1 cellular context compared by ENCODE assay signal in the genomic region with DNA sequence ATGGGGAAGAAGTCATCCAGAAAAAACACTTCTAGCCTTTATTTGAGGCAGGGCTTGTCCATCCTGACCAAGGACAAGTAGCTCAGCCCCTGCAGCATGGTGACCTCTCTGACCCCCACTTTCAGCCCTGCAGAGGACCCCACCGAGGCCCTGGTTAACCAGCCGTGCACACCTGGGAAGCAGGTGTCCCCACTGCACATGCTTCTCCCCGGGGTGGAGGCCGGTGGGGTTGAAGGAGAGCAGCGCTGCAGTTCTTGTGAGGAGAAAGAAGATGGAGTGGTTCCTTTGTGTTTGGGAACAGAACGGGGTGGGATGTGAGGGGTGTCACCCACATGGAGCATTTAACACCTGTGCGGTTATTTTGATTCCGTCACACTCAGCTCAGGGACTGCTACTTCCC.
TF ChIP-seq lines count a peak whose summit lies in the region.

No MANE protein-coding gene starts in this region.

TF ChIP-seq in GM12878, 131 proteins besides CTCF, POLR2A, EP300 and RAD21:
- TF ChIP-seq TCF12 (IDR thresholded peaks at IDR 0.05; ENCODE audit: low read depth, low read length) = 0 out of 2 replicates have a peak, but pooled peaks have one; percentile 18
- TF ChIP-seq, protein P1, sequence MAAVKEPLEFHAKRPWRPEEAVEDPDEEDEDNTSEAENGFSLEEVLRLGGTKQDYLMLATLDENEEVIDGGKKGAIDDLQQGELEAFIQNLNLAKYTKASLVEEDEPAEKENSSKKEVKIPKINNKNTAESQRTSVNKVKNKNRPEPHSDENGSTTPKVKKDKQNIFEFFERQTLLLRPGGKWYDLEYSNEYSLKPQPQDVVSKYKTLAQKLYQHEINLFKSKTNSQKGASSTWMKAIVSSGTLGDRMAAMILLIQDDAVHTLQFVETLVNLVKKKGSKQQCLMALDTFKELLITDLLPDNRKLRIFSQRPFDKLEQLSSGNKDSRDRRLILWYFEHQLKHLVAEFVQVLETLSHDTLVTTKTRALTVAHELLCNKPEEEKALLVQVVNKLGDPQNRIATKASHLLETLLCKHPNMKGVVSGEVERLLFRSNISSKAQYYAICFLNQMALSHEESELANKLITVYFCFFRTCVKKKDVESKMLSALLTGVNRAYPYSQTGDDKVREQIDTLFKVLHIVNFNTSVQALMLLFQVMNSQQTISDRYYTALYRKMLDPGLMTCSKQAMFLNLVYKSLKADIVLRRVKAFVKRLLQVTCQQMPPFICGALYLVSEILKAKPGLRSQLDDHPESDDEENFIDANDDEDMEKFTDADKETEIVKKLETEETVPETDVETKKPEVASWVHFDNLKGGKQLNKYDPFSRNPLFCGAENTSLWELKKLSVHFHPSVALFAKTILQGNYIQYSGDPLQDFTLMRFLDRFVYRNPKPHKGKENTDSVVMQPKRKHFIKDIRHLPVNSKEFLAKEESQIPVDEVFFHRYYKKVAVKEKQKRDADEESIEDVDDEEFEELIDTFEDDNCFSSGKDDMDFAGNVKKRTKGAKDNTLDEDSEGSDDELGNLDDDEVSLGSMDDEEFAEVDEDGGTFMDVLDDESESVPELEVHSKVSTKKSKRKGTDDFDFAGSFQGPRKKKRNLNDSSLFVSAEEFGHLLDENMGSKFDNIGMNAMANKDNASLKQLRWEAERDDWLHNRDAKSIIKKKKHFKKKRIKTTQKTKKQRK (IDR thresholded peaks at IDR 0.05; ENCODE audit: low read depth, low read length) = no peak
- TF ChIP-seq, protein P2, sequence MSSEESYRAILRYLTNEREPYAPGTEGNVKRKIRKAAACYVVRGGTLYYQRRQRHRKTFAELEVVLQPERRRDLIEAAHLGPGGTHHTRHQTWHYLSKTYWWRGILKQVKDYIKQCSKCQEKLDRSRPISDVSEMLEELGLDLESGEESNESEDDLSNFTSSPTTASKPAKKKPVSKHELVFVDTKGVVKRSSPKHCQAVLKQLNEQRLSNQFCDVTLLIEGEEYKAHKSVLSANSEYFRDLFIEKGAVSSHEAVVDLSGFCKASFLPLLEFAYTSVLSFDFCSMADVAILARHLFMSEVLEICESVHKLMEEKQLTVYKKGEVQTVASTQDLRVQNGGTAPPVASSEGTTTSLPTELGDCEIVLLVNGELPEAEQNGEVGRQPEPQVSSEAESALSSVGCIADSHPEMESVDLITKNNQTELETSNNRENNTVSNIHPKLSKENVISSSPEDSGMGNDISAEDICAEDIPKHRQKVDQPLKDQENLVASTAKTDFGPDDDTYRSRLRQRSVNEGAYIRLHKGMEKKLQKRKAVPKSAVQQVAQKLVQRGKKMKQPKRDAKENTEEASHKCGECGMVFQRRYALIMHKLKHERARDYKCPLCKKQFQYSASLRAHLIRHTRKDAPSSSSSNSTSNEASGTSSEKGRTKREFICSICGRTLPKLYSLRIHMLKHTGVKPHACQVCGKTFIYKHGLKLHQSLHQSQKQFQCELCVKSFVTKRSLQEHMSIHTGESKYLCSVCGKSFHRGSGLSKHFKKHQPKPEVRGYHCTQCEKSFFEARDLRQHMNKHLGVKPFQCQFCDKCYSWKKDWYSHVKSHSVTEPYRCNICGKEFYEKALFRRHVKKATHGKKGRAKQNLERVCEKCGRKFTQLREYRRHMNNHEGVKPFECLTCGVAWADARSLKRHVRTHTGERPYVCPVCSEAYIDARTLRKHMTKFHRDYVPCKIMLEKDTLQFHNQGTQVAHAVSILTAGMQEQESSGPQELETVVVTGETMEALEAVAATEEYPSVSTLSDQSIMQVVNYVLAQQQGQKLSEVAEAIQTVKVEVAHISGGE (CRISPR knock-in tag; IDR thresholded peaks at IDR 0.05) = no peak
- peak; percentile 53; the same call in 1 of the 2 replicates for TF ChIP-seq NR2F1 (conservative IDR thresholded peaks at IDR 0.05)
- 0 out of 2 replicates have a peak, but pooled peaks have one; percentile 15 for TF ChIP-seq EED (IDR thresholded peaks at IDR 0.05; ENCODE audit: low read depth)
- no peak for TF ChIP-seq MTA3 (IDR thresholded peaks at IDR 0.05; ENCODE audit: borderline replicate concordance, low read length)
- TF ChIP-seq TCF3 (IDR thresholded peaks at IDR 0.05; ENCODE audit: borderline replicate concordance, insufficient read depth, low read depth, low read length) = 0 out of 2 replicates have a peak, but pooled peaks have one; percentile 9
- TF ChIP-seq DPF2 (IDR thresholded peaks at IDR 0.05) = no peak
